In the genomic region with DNA sequence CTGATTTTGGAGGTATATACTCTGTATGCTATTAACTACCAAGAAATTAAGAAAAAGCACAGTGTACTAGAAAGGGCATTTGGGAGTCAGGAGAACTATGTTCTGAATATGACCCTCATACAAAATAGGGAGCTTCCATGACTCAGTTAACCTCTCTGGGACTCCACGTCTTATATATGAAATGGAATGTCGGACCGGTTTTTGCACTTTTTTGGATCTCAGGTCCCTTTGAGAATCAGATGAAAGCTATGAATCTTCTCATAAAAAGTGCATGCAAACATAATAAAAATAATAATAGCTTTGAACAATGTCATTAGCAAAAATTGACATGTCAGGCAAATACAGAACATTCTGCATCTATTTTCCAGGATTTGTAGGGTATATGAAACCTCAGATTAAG, we compare ENCODE assay signal across 15 cellular contexts.
A peak's percentile ranks its signal among the peaks of the same experiment; 100 is the strongest.
DNase-seq lines count a peak whose midpoint lies in the region; ATAC-seq, FAIRE-seq and TF ChIP-seq lines count a peak whose summit lies in the region.
"Had no signal": no experiment of that assay in that cellular context is flagged by ENCODE, and none has a peak within 500 bp of the region (broad histone marks: within the 10 kb centered on the region; RNA-seq: fewer than 3 reads in every experiment).

No MANE protein-coding gene starts in this region.

- no peak overlapping the region for H2AFZ ChIP-seq in osteoblast (ENCODE audit: low read length)
- H2AFZ ChIP-seq: GM23248 had no signal

- H3K4me1 Mint-ChIP-seq in CD4-positive, CD25-positive, alpha-beta regulatory T cell: peaks cover 33 to 80% (median 65%) of the 10 kb centered on the region in 4 donors

- TF ChIP-seq CTCF in 22Rv1 (IDR thresholded peaks at IDR 0.05): no peak
- TF ChIP-seq CTCF in VCaP (conservative IDR thresholded peaks at IDR 0.05): no peak
- no peak for TF ChIP-seq CTCF in osteoblast (IDR thresholded peaks at IDR 0.05; ENCODE audit: extremely low read depth, low read depth, low read length)

- no peaks in the 10 kb centered on the region for H3K27me3 ChIP-seq in CD4-positive, CD25-positive, alpha-beta regulatory T cell (ENCODE audit: control insufficient read depth, insufficient read depth, low read length)
- H3K27me3 ChIP-seq in osteoblast (ENCODE audit: insufficient read depth, low read length): no peaks in the 10 kb centered on the region
- H3K27me3 ChIP-seq: BE2C had no signal

- H3K79me2 ChIP-seq in osteoblast (ENCODE audit: insufficient read depth, low read length): peaks cover 38% of the 10 kb centered on the region

- H3K27ac Mint-ChIP-seq in CD4-positive, CD25-positive, alpha-beta regulatory T cell: peak overlapping the region in 2 of 3 donors; percentile 21 to 96

- H3K4me3 Mint-ChIP-seq in CD4-positive, CD25-positive, alpha-beta regulatory T cell: peak overlapping the region in 1 of 4 donors; percentile 55
- H3K4me3 Mint-ChIP-seq: CD14-positive monocyte; CD8-positive, alpha-beta memory T cell had no signal

- peaks cover 2% of the 10 kb centered on the region for H4K20me1 ChIP-seq in osteoblast (ENCODE audit: insufficient read depth, low read length)

- peak overlapping the region; percentile 89 for H3K27ac ChIP-seq in 22Rv1
- no peak overlapping the region for H3K27ac ChIP-seq in CD4-positive, CD25-positive, alpha-beta regulatory T cell (ENCODE audit: insufficient read depth, low read length, poor library complexity, severe bottlenecking)
- peak overlapping the region; percentile 75 for H3K27ac ChIP-seq in VCaP
- no peak overlapping the region for H3K27ac ChIP-seq in osteoblast (ENCODE audit: low read depth, low read length)
- H3K27ac ChIP-seq: GM23248 had no signal

- H3K4me3 ChIP-seq in CD4-positive, CD25-positive, alpha-beta regulatory T cell (ENCODE audit: low read depth, low read length): no peak overlapping the region
- no peak overlapping the region for H3K4me3 ChIP-seq in osteoblast (ENCODE audit: insufficient read depth, low read length)
- H3K4me3 ChIP-seq: GM23248 had no signal

- H3K9me3 Mint-ChIP-seq in CD4-positive, CD25-positive, alpha-beta regulatory T cell: peaks cover 0 to 2% (median 0%) of the 10 kb centered on the region in 7 donors
- H3K9me3 Mint-ChIP-seq: CD8-positive, alpha-beta memory T cell had no signal

- DNase-seq in CD4-positive, CD25-positive, alpha-beta regulatory T cell: no peak
- peak; percentile 8 for DNase-seq in osteoblast (ENCODE audit: insufficient read length, low spot score, missing footprints)
- DNase-seq in RCC 7860 (ENCODE audit: low spot score): no peak
- DNase-seq: BE2C; Calu3; CD8-positive, alpha-beta memory T cell; DMS 273 treated with DMSO at 0.1 percent for 48 hours; GM23248 had no signal

- H3K27me3 Mint-ChIP-seq in CD4-positive, CD25-positive, alpha-beta regulatory T cell: no peaks in the 10 kb centered on the region
- H3K27me3 Mint-ChIP-seq: CD8-positive, alpha-beta memory T cell had no signal

- no peak overlapping the region for H3K4me2 ChIP-seq in osteoblast (ENCODE audit: insufficient read depth, low read length)

- peaks cover 47% of the 10 kb centered on the region for H3K36me3 Mint-ChIP-seq in CD4-positive, CD25-positive, alpha-beta regulatory T cell

- ATAC-seq in CD4-positive, CD25-positive, alpha-beta regulatory T cell (ENCODE audit: low read depth in 2 of 2): no peak
- ATAC-seq in GM18861 (IDR thresholded peaks at IDR 0.05; ENCODE audit: unreplicated experiment) (no peak), HG03025 (IDR thresholded peaks at IDR 0.05; ENCODE audit: low FRiP score, unreplicated experiment) (no peak)
- ATAC-seq: HCT116 had no signal

- H3K9me3 ChIP-seq in CD4-positive, CD25-positive, alpha-beta regulatory T cell (ENCODE audit: control insufficient read depth in 2 of 2, low read length in 2 of 2): no peaks in the 10 kb centered on the region
- no peaks in the 10 kb centered on the region for H3K9me3 ChIP-seq in osteoblast (ENCODE audit: low read depth, low read length)
- H3K9me3 ChIP-seq: BE2C had no signal

- H3K36me3 ChIP-seq in CD4-positive, CD25-positive, alpha-beta regulatory T cell (ENCODE audit: control insufficient read depth, insufficient read depth, low read length): peaks cover 28% of the 10 kb centered on the region
- peaks cover 4% of the 10 kb centered on the region for H3K36me3 ChIP-seq in osteoblast (ENCODE audit: insufficient read depth, low read length)
- H3K36me3 ChIP-seq: BE2C had no signal

- peaks cover 34% of the 10 kb centered on the region for H3K4me1 ChIP-seq in CD4-positive, CD25-positive, alpha-beta regulatory T cell (ENCODE audit: control insufficient read depth, insufficient read depth, low read length, poor library complexity, severe bottlenecking)
- H3K4me1 ChIP-seq in osteoblast (ENCODE audit: insufficient read depth, low read length): peaks cover 24% of the 10 kb centered on the region

- FAIRE-seq in RCC 7860 (lab: Jason Lieb, UNC): no peak
- FAIRE-seq: H54 had no signal

Comparison
In these comparisons a context has a peak if more than half of its experiments do, and no peak if none do; other contexts are left out.
1. H3K27ac ChIP-seq: peak in 22Rv1 (single experiment) and VCaP (single experiment); none in CD4-positive, CD25-positive, alpha-beta regulatory T cell (single experiment) and osteoblast (single experiment).